In the genomic region with DNA sequence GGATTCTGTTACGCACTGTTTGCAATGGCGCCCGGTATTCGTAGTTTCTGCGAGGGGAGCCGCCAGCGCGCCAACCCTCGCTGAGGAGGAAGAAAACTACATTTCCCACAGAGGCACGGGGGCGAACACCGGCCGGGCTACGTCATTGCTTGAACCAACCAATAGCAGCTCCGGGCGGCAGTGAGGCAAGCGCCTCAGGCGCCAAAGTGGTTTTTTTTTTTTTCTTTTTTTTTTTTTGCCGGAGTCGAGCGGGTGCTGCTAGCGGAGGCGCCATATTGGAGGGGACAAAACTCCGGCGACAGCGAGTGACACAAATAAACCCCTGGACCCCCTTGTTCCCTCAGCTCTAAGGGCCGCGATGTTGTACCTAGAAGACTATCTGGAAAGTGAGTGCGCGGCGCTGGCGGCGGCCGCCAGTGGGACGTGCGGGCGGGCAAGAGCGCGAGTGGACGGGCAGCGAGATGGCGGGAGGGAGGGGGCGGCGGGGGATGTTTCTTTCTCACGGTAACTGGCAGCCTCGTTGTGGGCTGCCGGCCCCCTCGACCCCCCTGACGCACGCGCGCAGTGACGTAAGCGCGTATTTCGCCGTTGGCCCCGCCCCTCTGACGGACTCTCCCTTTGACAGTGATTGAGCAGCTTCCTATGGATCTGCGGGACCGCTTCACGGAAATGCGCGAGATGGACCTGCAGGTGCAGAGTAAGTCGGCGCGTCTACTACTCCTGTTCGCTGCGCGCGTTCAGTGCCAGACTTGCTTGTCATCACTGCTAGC, we compare ENCODE assay signal across 1 cellular context.
TF ChIP-seq lines count a peak whose summit lies in the region.

A gene with protein sequence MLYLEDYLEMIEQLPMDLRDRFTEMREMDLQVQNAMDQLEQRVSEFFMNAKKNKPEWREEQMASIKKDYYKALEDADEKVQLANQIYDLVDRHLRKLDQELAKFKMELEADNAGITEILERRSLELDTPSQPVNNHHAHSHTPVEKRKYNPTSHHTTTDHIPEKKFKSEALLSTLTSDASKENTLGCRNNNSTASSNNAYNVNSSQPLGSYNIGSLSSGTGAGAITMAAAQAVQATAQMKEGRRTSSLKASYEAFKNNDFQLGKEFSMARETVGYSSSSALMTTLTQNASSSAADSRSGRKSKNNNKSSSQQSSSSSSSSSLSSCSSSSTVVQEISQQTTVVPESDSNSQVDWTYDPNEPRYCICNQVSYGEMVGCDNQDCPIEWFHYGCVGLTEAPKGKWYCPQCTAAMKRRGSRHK (plus strand): TSS at position 239 of the 770 bp plus-strand sequence. CDS start 120 bp downstream, at position 359.

TF ChIP-seq in WTC11, 78 proteins besides CTCF, POLR2A, EP300 and RAD21 (continued from another document):
- TF ChIP-seq CBFB (CRISPR knock-in tag; IDR thresholded peaks at IDR 0.05; ENCODE audit: low read depth) = no peak
- TF ChIP-seq, protein P1, sequence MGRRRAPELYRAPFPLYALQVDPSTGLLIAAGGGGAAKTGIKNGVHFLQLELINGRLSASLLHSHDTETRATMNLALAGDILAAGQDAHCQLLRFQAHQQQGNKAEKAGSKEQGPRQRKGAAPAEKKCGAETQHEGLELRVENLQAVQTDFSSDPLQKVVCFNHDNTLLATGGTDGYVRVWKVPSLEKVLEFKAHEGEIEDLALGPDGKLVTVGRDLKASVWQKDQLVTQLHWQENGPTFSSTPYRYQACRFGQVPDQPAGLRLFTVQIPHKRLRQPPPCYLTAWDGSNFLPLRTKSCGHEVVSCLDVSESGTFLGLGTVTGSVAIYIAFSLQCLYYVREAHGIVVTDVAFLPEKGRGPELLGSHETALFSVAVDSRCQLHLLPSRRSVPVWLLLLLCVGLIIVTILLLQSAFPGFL (CRISPR knock-in tag; IDR thresholded peaks at IDR 0.05; ENCODE audit: borderline replicate concordance) = no peak
- TF ChIP-seq, protein P2, sequence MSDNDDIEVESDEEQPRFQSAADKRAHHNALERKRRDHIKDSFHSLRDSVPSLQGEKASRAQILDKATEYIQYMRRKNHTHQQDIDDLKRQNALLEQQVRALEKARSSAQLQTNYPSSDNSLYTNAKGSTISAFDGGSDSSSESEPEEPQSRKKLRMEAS (CRISPR knock-in tag; IDR thresholded peaks at IDR 0.05) = peak; percentile 15; the same call in 1 of the 2 replicates
- TF ChIP-seq JUN (CRISPR knock-in tag; IDR thresholded peaks at IDR 0.05) = no peak
- peak; percentile 72; the same call in 1 of the 2 replicates for TF ChIP-seq MYBL2 (CRISPR knock-in tag; IDR thresholded peaks at IDR 0.05)
- TF ChIP-seq, protein P3, sequence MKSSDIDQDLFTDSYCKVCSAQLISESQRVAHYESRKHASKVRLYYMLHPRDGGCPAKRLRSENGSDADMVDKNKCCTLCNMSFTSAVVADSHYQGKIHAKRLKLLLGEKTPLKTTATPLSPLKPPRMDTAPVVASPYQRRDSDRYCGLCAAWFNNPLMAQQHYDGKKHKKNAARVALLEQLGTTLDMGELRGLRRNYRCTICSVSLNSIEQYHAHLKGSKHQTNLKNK (CRISPR knock-in tag; IDR thresholded peaks at IDR 0.05) = 0 out of 2 replicates have a peak, but pooled peaks have one; percentile 12
- TF ChIP-seq, protein P4, sequence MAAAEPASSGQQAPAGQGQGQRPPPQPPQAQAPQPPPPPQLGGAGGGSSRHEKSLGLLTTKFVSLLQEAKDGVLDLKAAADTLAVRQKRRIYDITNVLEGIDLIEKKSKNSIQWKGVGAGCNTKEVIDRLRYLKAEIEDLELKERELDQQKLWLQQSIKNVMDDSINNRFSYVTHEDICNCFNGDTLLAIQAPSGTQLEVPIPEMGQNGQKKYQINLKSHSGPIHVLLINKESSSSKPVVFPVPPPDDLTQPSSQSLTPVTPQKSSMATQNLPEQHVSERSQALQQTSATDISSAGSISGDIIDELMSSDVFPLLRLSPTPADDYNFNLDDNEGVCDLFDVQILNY (CRISPR knock-in tag; IDR thresholded peaks at IDR 0.05) = 0 out of 2 replicates have a peak, but pooled peaks have one; percentile 13
- TF ChIP-seq, protein P5, sequence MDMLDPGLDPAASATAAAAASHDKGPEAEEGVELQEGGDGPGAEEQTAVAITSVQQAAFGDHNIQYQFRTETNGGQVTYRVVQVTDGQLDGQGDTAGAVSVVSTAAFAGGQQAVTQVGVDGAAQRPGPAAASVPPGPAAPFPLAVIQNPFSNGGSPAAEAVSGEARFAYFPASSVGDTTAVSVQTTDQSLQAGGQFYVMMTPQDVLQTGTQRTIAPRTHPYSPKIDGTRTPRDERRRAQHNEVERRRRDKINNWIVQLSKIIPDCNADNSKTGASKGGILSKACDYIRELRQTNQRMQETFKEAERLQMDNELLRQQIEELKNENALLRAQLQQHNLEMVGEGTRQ (CRISPR knock-in tag; IDR thresholded peaks at IDR 0.05) = no peak
